ENCODE assay signal across 18 cellular contexts in the genomic region with DNA sequence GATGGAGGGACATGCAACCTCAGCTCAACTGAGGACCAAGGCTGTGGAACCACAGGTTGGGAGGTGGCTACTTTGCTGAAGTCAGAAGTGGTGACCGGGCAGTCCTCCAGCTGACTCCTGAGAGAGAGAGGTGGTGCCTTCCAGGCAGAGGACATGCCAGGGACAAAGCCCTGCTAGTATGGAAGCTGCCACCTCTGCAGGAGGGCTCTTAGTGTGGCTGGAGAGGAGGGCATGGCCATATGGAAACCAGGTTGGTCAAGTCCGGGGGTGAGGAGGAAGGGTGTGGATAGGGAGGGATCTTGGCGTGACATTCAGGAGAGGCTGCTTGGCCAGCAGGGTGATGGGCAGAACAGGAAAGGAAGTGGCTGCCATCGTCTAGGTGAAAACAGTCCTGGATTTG. TPM values are rescaled to one million over a fixed set of nuclear protein-coding genes. Genes with fewer than 3 reads are reported as not detected.
DNase-seq lines count a peak whose midpoint lies in the region; ATAC-seq and TF ChIP-seq lines count a peak whose summit lies in the region.
"Had no signal": no experiment of that assay in that cellular context is flagged by ENCODE, and none has a peak within 500 bp of the region (broad histone marks: within the 10 kb centered on the region; RNA-seq: fewer than 3 reads in every experiment).

No MANE protein-coding gene starts in this region.

- H3K4me3 Mint-ChIP-seq in Calu3 (ENCODE audit: low read depth, unreplicated experiment) = no peak overlapping the region
- no peak overlapping the region for H3K4me3 Mint-ChIP-seq in endodermal cell
- H3K4me3 Mint-ChIP-seq in neural progenitor cell = peak overlapping the region; percentile 20
- H3K4me3 Mint-ChIP-seq: activated naive CD4-positive, alpha-beta T cell treated with anti-CD3 and anti-CD28 coated beads, Interleukin-2, amount 50 U/mL, for 24 hours; activated T-helper 1 cell treated with anti-CD3 and anti-CD28 coated beads, Interleukin-12 subunit alpha, Interleukin-12 subunit beta, Interleukin-2, Interleukin-4 antibody, amounts not matched to agents 30 ng/mL and 10 ng/mL and 1 ng/mL, durations not matched to agents 14 hours and 24 hours and 36 hours; immature natural killer cell; memory B cell had no signal

- peaks cover 28% of the 10 kb centered on the region for H3K36me3 Mint-ChIP-seq in Calu3 (ENCODE audit: insufficient read depth, unreplicated experiment)
- peaks cover 4% of the 10 kb centered on the region for H3K36me3 Mint-ChIP-seq in endodermal cell (ENCODE audit: low read depth)
- peaks cover 6% of the 10 kb centered on the region for H3K36me3 Mint-ChIP-seq in neural progenitor cell
- H3K36me3 Mint-ChIP-seq: activated naive CD4-positive, alpha-beta T cell treated with anti-CD3 and anti-CD28 coated beads, Interleukin-2, amount 50 U/mL, for 24 hours; immature natural killer cell; memory B cell had no signal

- H3K27ac ChIP-seq in RWPE1 (peak overlapping the region; percentile 60), endodermal cell (ENCODE audit: low read depth, low read length) (no peak overlapping the region), neural progenitor cell (no peak overlapping the region), hepatocyte (no peak overlapping the region)

- H3K79me2 ChIP-seq in neural progenitor cell (ENCODE audit: low read depth) (no peaks in the 10 kb centered on the region), hepatocyte (no peaks in the 10 kb centered on the region)

- 73 to 84% methylated on average over 2 to 4 of the region's 4 CpGs for WGBS in endodermal cell (ENCODE audit: insufficient coverage in 1 of 2, insufficient read length in 1 of 2), 2 experiments
- 60% methylated on average over 4 of the region's 4 CpGs for WGBS in hepatocyte (ENCODE audit: low lambda C conversion rate, missing lambda C conversion rate)

- ATAC-seq in HG03460 (IDR thresholded peaks at IDR 0.05; ENCODE audit: unreplicated experiment) (no peak), HG02970 (IDR thresholded peaks at IDR 0.05; ENCODE audit: low FRiP score, unreplicated experiment) (no peak)

- no peak overlapping the region for H3K4me3 ChIP-seq in endodermal cell (ENCODE audit: low read length)
- no peak overlapping the region for H3K4me3 ChIP-seq in neural progenitor cell
- H3K4me3 ChIP-seq in hepatocyte = no peak overlapping the region
- H3K4me3 ChIP-seq: heart right ventricle, testis had no signal

- H3K9ac ChIP-seq in endodermal cell (ENCODE audit: extremely low read depth, low read length, poor library complexity, severe bottlenecking) = no peak overlapping the region
- H3K9ac ChIP-seq in neural progenitor cell = no peak overlapping the region
- H3K9ac ChIP-seq: SK-N-SH had no signal

- H3K4me1 ChIP-seq in endodermal cell (ENCODE audit: control insufficient read depth, insufficient read depth, low read length) = no peaks in the 10 kb centered on the region
- peaks cover 4% of the 10 kb centered on the region for H3K4me1 ChIP-seq in neural progenitor cell
- H3K4me1 ChIP-seq in hepatocyte (ENCODE audit: insufficient read depth) = peaks cover 12% of the 10 kb centered on the region

- H3K9me2 ChIP-seq in hepatocyte (replicated peaks; ENCODE audit: insufficient read depth) = no peaks in the 10 kb centered on the region
- H3K9me2 ChIP-seq: SK-N-SH had no signal

- H3K27me3 ChIP-seq in endodermal cell (ENCODE audit: control insufficient read depth, insufficient read depth, low read length, poor library complexity, severe bottlenecking) (no peaks in the 10 kb centered on the region), neural progenitor cell (peaks cover under 1% of the 10 kb centered on the region), hepatocyte (no peaks in the 10 kb centered on the region)
- H3K27me3 ChIP-seq: heart right ventricle, testis had no signal

- DNase-seq in Calu3 (no peak), RWPE1 (ENCODE audit: low spot score) (no peak), endodermal cell (peak; percentile 58), neural progenitor cell (ENCODE audit: low spot score) (no peak), hepatocyte (ENCODE audit: low spot score) (no peak)
- no peak for DNase-seq in activated CD8-positive, alpha-beta memory T cell treated with anti-CD3 and anti-CD28 coated beads, Interleukin-2, amount 50 U/mL, for 4 hours
- DNase-seq: cortex of kidney; GOT3; NK-92 treated with Interleukin-12 subunit alpha and Interleukin-12 subunit beta, amount 100 ng/mL, for 24 hours had no signal

- H3K36me3 ChIP-seq in endodermal cell (ENCODE audit: control insufficient read depth, insufficient read depth, low read length) (no peaks in the 10 kb centered on the region), neural progenitor cell (no peaks in the 10 kb centered on the region), hepatocyte (replicated peaks; ENCODE audit: insufficient read depth, low read depth) (no peaks in the 10 kb centered on the region)

- H3K27me3 Mint-ChIP-seq in Calu3 (ENCODE audit: unreplicated experiment) (no peaks in the 10 kb centered on the region), endodermal cell (ENCODE audit: insufficient read depth) (no peaks in the 10 kb centered on the region), neural progenitor cell (ENCODE audit: insufficient read depth, low read depth) (peaks cover 4% of the 10 kb centered on the region)
- H3K27me3 Mint-ChIP-seq: activated naive CD4-positive, alpha-beta T cell treated with anti-CD3 and anti-CD28 coated beads, Interleukin-2, amount 50 U/mL, for 24 hours; memory B cell had no signal

- peaks cover 10% of the 10 kb centered on the region for H4K20me1 ChIP-seq in neural progenitor cell (ENCODE audit: low read depth)
- no peaks in the 10 kb centered on the region for H4K20me1 ChIP-seq in hepatocyte (ENCODE audit: insufficient read depth, poor library complexity, severe bottlenecking)

- no TSS peak for BruUV-seq in Calu3 (replicated peaks; lab: Mats Ljungman, UMichigan)

- H3F3A ChIP-seq in neural progenitor cell (ENCODE audit: low read depth) = peaks cover 12% of the 10 kb centered on the region

- peak overlapping the region; percentile 31 for H3K27ac Mint-ChIP-seq in Calu3 (ENCODE audit: unreplicated experiment)
- H3K27ac Mint-ChIP-seq in endodermal cell = no peak overlapping the region
- H3K27ac Mint-ChIP-seq in neural progenitor cell = no peak overlapping the region
- H3K27ac Mint-ChIP-seq: activated naive CD4-positive, alpha-beta T cell treated with anti-CD3 and anti-CD28 coated beads, Interleukin-2, amount 50 U/mL, for 24 hours; activated T-helper 1 cell treated with anti-CD3 and anti-CD28 coated beads, Interleukin-12 subunit alpha, Interleukin-12 subunit beta, Interleukin-2, Interleukin-4 antibody, amounts not matched to agents 30 ng/mL and 10 ng/mL and 1 ng/mL, durations not matched to agents 14 hours and 24 hours and 36 hours; memory B cell had no signal

- H3K4me2 ChIP-seq in neural progenitor cell (no peak overlapping the region), hepatocyte (no peak overlapping the region)
- H3K4me2 ChIP-seq: SK-N-SH had no signal

- no peak for TF ChIP-seq CTCF in Calu3 (IDR thresholded peaks at IDR 0.05; ENCODE audit: unreplicated experiment)
- no peak for TF ChIP-seq CTCF in RWPE1 (conservative IDR thresholded peaks at IDR 0.05; ENCODE audit: low read depth)
- no peak for TF ChIP-seq CTCF in endodermal cell (conservative IDR thresholded peaks at IDR 0.05)
- no peak for TF ChIP-seq CTCF in neural progenitor cell (IDR thresholded peaks at IDR 0.05)
- TF ChIP-seq CTCF in hepatocyte (IDR thresholded peaks at IDR 0.05; ENCODE audit: poor library complexity) = no peak

- intact Hi-C loops in Calu3 (cut with micrococcal nuclease; ENCODE audit: unreplicated experiment) = loop anchor here (2.0 kb wide), 1 partner anchor 256 kb away; no protein-coding TSS in a partner anchor

- H3K9me3 ChIP-seq in endodermal cell (ENCODE audit: control insufficient read depth, low read length) = no peaks in the 10 kb centered on the region
- H3K9me3 ChIP-seq in neural progenitor cell (ENCODE audit: low read depth) = no peaks in the 10 kb centered on the region
- no peaks in the 10 kb centered on the region for H3K9me3 ChIP-seq in hepatocyte (ENCODE audit: low read depth)
- H3K9me3 ChIP-seq: heart right ventricle, SK-N-SH, testis had no signal

- H2AFZ ChIP-seq in neural progenitor cell (replicated peaks) (no peak overlapping the region), hepatocyte (no peak overlapping the region)

- H3K4me1 Mint-ChIP-seq in Calu3 (ENCODE audit: low read depth, unreplicated experiment) (peaks cover 13% of the 10 kb centered on the region), endodermal cell (no peaks in the 10 kb centered on the region), neural progenitor cell (peaks cover 17% of the 10 kb centered on the region)

- CTCF ChIA-PET in Calu3 (lab: Charles Lee) = interaction anchor here (0.8 to 1.8 kb wide), 7 partner anchors 9 to 262 kb away, joined by 3 to 10 read pairs (median 3); a partner anchor contains a TSS
- CTCF ChIA-PET in RWPE1 (lab: Yijun Ruan, JAX) = interaction anchor here (0.6 to 3.5 kb wide), 15 partner anchors 10 to 522 kb away, joined by 3 to 17 read pairs (median 4); a partner anchor contains a TSS

- POLR2A ChIA-PET in RWPE1 (lab: Yijun Ruan, JAX; ENCODE audit: low non-redundant PET) = no interaction called here

- H3K9me3 Mint-ChIP-seq in Calu3 (ENCODE audit: low read depth, unreplicated experiment) (no peaks in the 10 kb centered on the region), endodermal cell (no peaks in the 10 kb centered on the region), neural progenitor cell (no peaks in the 10 kb centered on the region)
- H3K9me3 Mint-ChIP-seq: activated naive CD4-positive, alpha-beta T cell treated with anti-CD3 and anti-CD28 coated beads, Interleukin-2, amount 50 U/mL, for 24 hours; activated T-helper 1 cell treated with anti-CD3 and anti-CD28 coated beads, Interleukin-12 subunit alpha, Interleukin-12 subunit beta, Interleukin-2, Interleukin-4 antibody, amounts not matched to agents 30 ng/mL and 10 ng/mL and 1 ng/mL, durations not matched to agents 14 hours and 24 hours and 36 hours; immature natural killer cell; memory B cell had no signal

RNA-seq across cellular contexts. Expression of a gene that starts 5.7 kb away (rescaled TPM):
- total RNA-seq in Calu3 (2022) (0.66 and 0.68 TPM in 2 replicates), endodermal cell (1 to 10 TPM; 3.6 to 4.7 TPM), neural progenitor cell (ENCODE audit: low replicate concordance) (0.24 and 6.0 TPM in 2 replicates), hepatocyte (1.7 and 2.3 TPM in 2 replicates)
- 3.4 TPM for polyA plus RNA-seq in endodermal cell (2013, experiment 1 of 2)
- 2.1 TPM for polyA plus RNA-seq in endodermal cell (2013, experiment 2 of 2)
- polyA plus RNA-seq in hepatocyte = 3.4 and 4.1 TPM in 2 replicates

RNA-seq across cellular contexts. Expression of a gene that starts 5.8 kb away (rescaled TPM):
- total RNA-seq in Calu3 (2022) = 22.6 and 23.0 TPM in 2 replicates
- 10 to 100 TPM; 19.0 to 21.2 TPM for total RNA-seq in endodermal cell
- 24.5 TPM for polyA plus RNA-seq in endodermal cell (2013, experiment 1 of 2)
- 20.7 TPM for polyA plus RNA-seq in endodermal cell (2013, experiment 2 of 2)
- 6.9 and 18.7 TPM in 2 replicates for total RNA-seq in neural progenitor cell (ENCODE audit: low replicate concordance)
- total RNA-seq in hepatocyte = 8.3 and 10.2 TPM in 2 replicates
- 13.1 and 16.0 TPM in 2 replicates for polyA plus RNA-seq in hepatocyte

RNA-seq across cellular contexts. Expression of a gene that starts 11.5 kb away (rescaled TPM):
- total RNA-seq in Calu3 (2022) = 9.5 and 12.3 TPM in 2 replicates
- 1 to 10 TPM; 2.6 to 3.7 TPM for total RNA-seq in endodermal cell
- polyA plus RNA-seq in endodermal cell (2013, experiment 1 of 2) = 5.8 TPM
- 6.2 TPM for polyA plus RNA-seq in endodermal cell (2013, experiment 2 of 2)
- 2.7 and 8.7 TPM in 2 replicates for total RNA-seq in neural progenitor cell (ENCODE audit: low replicate concordance)
- total RNA-seq in hepatocyte = 1.1 and 1.4 TPM in 2 replicates
- 1.8 and 3.0 TPM in 2 replicates for polyA plus RNA-seq in hepatocyte

RNA-seq across cellular contexts. Expression of a gene that starts 12.2 kb away (rescaled TPM):
- 44.0 and 49.9 TPM in 2 replicates for total RNA-seq in Calu3 (2022)
- total RNA-seq in endodermal cell = 10 to 100 TPM; 39.3 to 41.5 TPM
- polyA plus RNA-seq in endodermal cell (2013, experiment 1 of 2) = 35.5 TPM
- polyA plus RNA-seq in endodermal cell (2013, experiment 2 of 2) = 27.6 TPM
- total RNA-seq in neural progenitor cell (ENCODE audit: low replicate concordance) = 11.5 and 31.7 TPM in 2 replicates
- 17.1 and 18.5 TPM in 2 replicates for total RNA-seq in hepatocyte
- 26.3 and 28.5 TPM in 2 replicates for polyA plus RNA-seq in hepatocyte

RNA-seq across cellular contexts. Expression of a gene that starts 27.4 kb away (rescaled TPM):
- total RNA-seq in Calu3 (2022) (4.4 and 4.9 TPM in 2 replicates), endodermal cell (10 to 100 TPM; 13.6 to 19.8 TPM), neural progenitor cell (ENCODE audit: low replicate concordance) (14.5 and 18.2 TPM in 2 replicates), hepatocyte (0.52 and 1.7 TPM in 2 replicates)
- 6.9 TPM for polyA plus RNA-seq in endodermal cell (2013, experiment 1 of 2)
- polyA plus RNA-seq in endodermal cell (2013, experiment 2 of 2) = 3.4 TPM
- 2.6 and 2.9 TPM in 2 replicates for polyA plus RNA-seq in hepatocyte
